In the genomic region with DNA sequence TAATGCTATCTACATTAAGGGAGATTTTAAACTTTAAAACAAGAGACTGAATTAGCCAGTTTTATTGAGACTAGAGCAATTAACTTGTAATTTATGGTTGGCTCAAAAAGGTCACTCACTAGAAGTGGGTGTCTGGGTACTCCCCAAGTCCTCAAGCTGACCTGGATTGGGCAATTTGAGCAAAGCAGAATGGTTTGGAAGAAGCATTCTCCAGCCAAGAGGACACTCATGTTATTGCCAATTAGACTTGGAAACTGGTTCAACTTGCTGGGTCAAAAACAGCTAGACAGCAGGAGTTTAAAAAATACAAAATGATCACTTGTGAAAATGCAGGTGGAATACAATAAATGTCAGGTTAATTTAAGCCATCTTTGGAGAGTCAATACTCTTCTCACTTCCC, we compare ENCODE assay signal across 18 cellular contexts. TPM values are rescaled to one million over a fixed set of nuclear protein-coding genes. Genes with fewer than 3 reads are reported as not detected.
DNase-seq lines count a peak whose midpoint lies in the region; ATAC-seq, FAIRE-seq and TF ChIP-seq lines count a peak whose summit lies in the region.
"Had no signal": no experiment of that assay in that cellular context is flagged by ENCODE, and none has a peak within 500 bp of the region (broad histone marks: within the 10 kb centered on the region; RNA-seq: fewer than 3 reads in every experiment).

No MANE protein-coding gene starts in this region.

- no peak for TF ChIP-seq CTCF in A549 (IDR thresholded peaks at IDR 0.05)
- TF ChIP-seq CTCF in bronchial epithelial cell (IDR thresholded peaks at IDR 0.05; ENCODE audit: insufficient read depth, low read length, severe bottlenecking) = no peak
- TF ChIP-seq CTCF in lung (IDR thresholded peaks at IDR 0.05; ENCODE audit: control extremely low read depth, extremely low read depth) = no peak
- TF ChIP-seq CTCF in esophagus muscularis mucosa (IDR thresholded peaks at IDR 0.05) = no peak

- H3K27me3 ChIP-seq in bronchial epithelial cell (ENCODE audit: control insufficient read depth, insufficient read depth, low read length) (no peaks in the 10 kb centered on the region), lung (ENCODE audit: control insufficient read depth, insufficient read depth) (no peaks in the 10 kb centered on the region), esophagus muscularis mucosa (no peaks in the 10 kb centered on the region)
- H3K27me3 ChIP-seq: Peyer's patch had no signal

- no peak for TF ChIP-seq EP300 in A549 (IDR thresholded peaks at IDR 0.05)
- TF ChIP-seq EP300 in esophagus muscularis mucosa (IDR thresholded peaks at IDR 0.05) = no peak

- peaks cover 10% of the 10 kb centered on the region; the same call in 1 of the 3 replicates for H3K9me3 ChIP-seq in A549
- H3K9me3 ChIP-seq in lung (ENCODE audit: control insufficient read depth in 2 of 2, insufficient read depth in 1 of 2, low read length in 1 of 2) = peaks cover 0 to 8% of the 10 kb centered on the region in 2 donors
- H3K9me3 ChIP-seq in esophagus muscularis mucosa = peaks cover 0 to 9% (median 8%) of the 10 kb centered on the region in 4 donors
- H3K9me3 ChIP-seq: HAP-1 had no signal

- no peak for ATAC-seq in A549
- peak; percentile 39 for ATAC-seq in lung (ENCODE audit: insufficient read depth, low FRiP score)
- ATAC-seq: CD8-positive, alpha-beta T cell; K562 had no signal

- H3K27ac ChIP-seq in A549 (peak overlapping the region; percentile 93 to 95), lung (ENCODE audit: low read depth in 1 of 2, low read length in 1 of 2) (no peak overlapping the region), esophagus muscularis mucosa (replicated peaks in 1 of 4) (no peak overlapping the region)
- H3K27ac ChIP-seq: Peyer's patch had no signal

- POLR2A ChIA-PET in A549 (lab: Yijun Ruan, JAX) = no interaction called here

- no peaks in the 10 kb centered on the region for H3K36me3 ChIP-seq in bronchial epithelial cell (ENCODE audit: control insufficient read depth, insufficient read depth, low read length)
- no peaks in the 10 kb centered on the region for H3K36me3 ChIP-seq in lung (ENCODE audit: control insufficient read depth in 2 of 2, insufficient read depth in 2 of 2, low read length in 2 of 2)
- no peaks in the 10 kb centered on the region for H3K36me3 ChIP-seq in esophagus muscularis mucosa
- H3K36me3 ChIP-seq: HAP-1, Peyer's patch had no signal

- H3K4me1 ChIP-seq in A549 (peaks cover 56% of the 10 kb centered on the region), lung (ENCODE audit: control insufficient read depth in 2 of 2, insufficient read depth in 2 of 2, low read length in 2 of 2) (no peaks in the 10 kb centered on the region), esophagus muscularis mucosa (peaks cover 0 to 12% (median 7%) of the 10 kb centered on the region in 4 donors)
- H3K4me1 ChIP-seq: HAP-1, Peyer's patch had no signal

- H3K4me3 ChIP-seq in A549 = no peak overlapping the region
- H3K4me3 ChIP-seq in bronchial epithelial cell (ENCODE audit: low read depth, low read length) = no peak overlapping the region
- no peak overlapping the region for H3K4me3 ChIP-seq in lung
- no peak overlapping the region for H3K4me3 ChIP-seq in esophagus muscularis mucosa
- H3K4me3 ChIP-seq: HAP-1, K562, Peyer's patch had no signal

- FAIRE-seq in A549 (lab: Jason Lieb, UNC) = no peak
- no peak for FAIRE-seq in bronchial epithelial cell (lab: Jason Lieb, UNC)
- FAIRE-seq: D721Med, K562 had no signal

- CTCF ChIA-PET in A549 (lab: Yijun Ruan, JAX) = interaction anchor here (0.9 to 4.5 kb wide), 4 partner anchors 9 to 286 kb away, joined by 6 to 25 read pairs (median 16); a partner anchor contains a TSS

- no peak for DNase-seq in A549 (ENCODE audit: low read depth in 1 of 2, low spot score in 1 of 2)
- peak; percentile 11 for DNase-seq in GM03348 (ENCODE audit: low spot score)
- peak; percentile 45 for DNase-seq in bronchial epithelial cell (ENCODE audit: low read depth)
- peak; percentile 55 for DNase-seq in lung (ENCODE audit: low spot score)
- DNase-seq in mesenteric fat pad (ENCODE audit: low spot score) = no peak
- DNase-seq in activated CD4-positive, alpha-beta T cell treated with anti-CD3 and anti-CD28 coated beads, Interleukin-2, amount 50 U/mL, for 1 hour = no peak
- DNase-seq in esophagus muscularis mucosa (ENCODE audit: extremely low spot score) = no peak
- DNase-seq: ACHN; CD8-positive, alpha-beta T cell; NCI-H1092; NCI-H1694; NCI-H446; NCI-H82; Peyer's patch; SHP77 treated with DMSO at 0.1 percent for 48 hours had no signal

- H3K4me2 ChIP-seq in A549 = peak overlapping the region; percentile 18; the same call in 1 of the 3 replicates

- no peak for TF ChIP-seq RAD21 in A549 (conservative IDR thresholded peaks at IDR 0.05 in 1 of 2, IDR thresholded peaks at IDR 0.05 in 1 of 2)

- intact Hi-C loops in esophagus muscularis mucosa (cut with DNase I) = no loop called here

- no peak for TF ChIP-seq POLR2A in A549 (IDR thresholded peaks at IDR 0.05; ENCODE audit: low read length)
- TF ChIP-seq POLR2A in esophagus muscularis mucosa (IDR thresholded peaks at IDR 0.05; ENCODE audit: low read depth) = no peak

TF ChIP-seq in A549, 52 proteins besides CTCF, POLR2A, EP300 and RAD21:
- TF ChIP-seq CEBPB (IDR thresholded peaks at IDR 0.05) = 0 out of 4 replicates have a peak, but pooled peaks of 1 of the 2 experiments have one; percentile 21
- TF ChIP-seq, protein P1, sequence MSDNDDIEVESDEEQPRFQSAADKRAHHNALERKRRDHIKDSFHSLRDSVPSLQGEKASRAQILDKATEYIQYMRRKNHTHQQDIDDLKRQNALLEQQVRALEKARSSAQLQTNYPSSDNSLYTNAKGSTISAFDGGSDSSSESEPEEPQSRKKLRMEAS (IDR thresholded peaks at IDR 0.05) = no peak
TF ChIP-seq in A549: peak in this region for 1.

RNA-seq across cellular contexts. Expression of a gene that starts 29.5 kb away (rescaled TPM):
- polyA plus RNA-seq in A549 (2011; rRNA removed) (154 and 159 TPM in 2 replicates), A549 (2017; fragmentation: RNase III; extraction: RNeasy Plus Mini Kit Qiagen cat#74134 plus additional on column Dnase treatment) (77.7 to 96.4 TPM (median 77.9 TPM) in 3 replicates), lung (10 to 100 TPM; 46.0 to 55.0 TPM)
- polyA plus RNA-seq in A549 (2012; cell fraction: cytosol; rRNA removed) = 37.0 and 40.3 TPM in 2 replicates
- 28.8 and 43.5 TPM in 2 replicates for polyA plus RNA-seq in A549 (2012; cell fraction: nucleus; rRNA removed)
- polyA minus RNA-seq in A549 (2011; rRNA and poly(A)+ RNA removed) = 106 and 112 TPM in 2 replicates
- total RNA-seq in bronchial epithelial cell (247 and 311 TPM in 2 replicates), lung (100 to 1,000 TPM; 121 to 286 TPM), mesenteric fat pad (63.9 TPM), esophagus muscularis mucosa (10 to 100 TPM; 14.8 to 17.3 (median 15.9) TPM)

Comparison
In these comparisons a context has a peak if more than half of its experiments do, and no peak if none do; other contexts are left out.
1. DNase-seq: peak in GM03348 (single experiment), bronchial epithelial cell (single experiment) and lung (single experiment); none in A549 (0 of 2), mesenteric fat pad (single experiment), activated CD4-positive, alpha-beta T cell treated with anti-CD3 and anti-CD28 coated beads, Interleukin-2, amount 50 U/mL, for 1 hour (single experiment) and esophagus muscularis mucosa (single experiment).
2. H3K27ac ChIP-seq: peak in A549 (2 of 2); none in lung (0 of 2) and esophagus muscularis mucosa (0 of 4).